ENCODE assay signal across 8 cellular contexts in genomic region chr6:109441069-109441816, GRCh38. TPM values are rescaled to one million over a fixed set of nuclear protein-coding genes. Genes with fewer than 3 reads are reported as not detected.
A peak's percentile ranks its signal among the peaks of the same experiment; 100 is the strongest.
DNase-seq lines count a peak whose midpoint lies in the region; ATAC-seq and TF ChIP-seq lines count a peak whose summit lies in the region.

No MANE protein-coding gene starts in this region.

- peak overlapping the region; percentile 92 for H3K4me3 Mint-ChIP-seq in chondrocyte (ENCODE audit: unreplicated experiment)

- H3K27ac Mint-ChIP-seq in chondrocyte (ENCODE audit: unreplicated experiment): peak overlapping the region; percentile 90

- ATAC-seq in GM21723 (IDR thresholded peaks at IDR 0.05; ENCODE audit: unreplicated experiment) (peak; percentile 11), left lobe of liver (peak; percentile 52), HG03457 (IDR thresholded peaks at IDR 0.05; ENCODE audit: unreplicated experiment) (no peak)

- H3K9me3 Mint-ChIP-seq in chondrocyte (ENCODE audit: low read depth): no peaks in the 10 kb centered on the region

- peak overlapping the region; percentile 87 for H3K27ac ChIP-seq in KOPT-K1 (ENCODE audit: low read depth, low read length, poor library complexity, severe bottlenecking)
- peak overlapping the region; percentile 65 for H3K27ac ChIP-seq in substantia nigra (ENCODE audit: low read depth, low read length, poor library complexity, severe bottlenecking)

- TF ChIP-seq CTCF in GM06990 (IDR thresholded peaks at IDR 0.05; ENCODE audit: insufficient read depth, low read length, poor library complexity, severe bottlenecking) (peak; percentile 30), chondrocyte (IDR thresholded peaks at IDR 0.05) (peak; percentile 63)

- H3K36me3 ChIP-seq in GM06990 (ENCODE audit: control insufficient read depth, insufficient read depth, low read length) (peaks cover 31% of the 10 kb centered on the region), KOPT-K1 (ENCODE audit: insufficient read depth, low read length) (peaks cover 46% of the 10 kb centered on the region)

- no peaks in the 10 kb centered on the region for H3K27me3 Mint-ChIP-seq in chondrocyte (ENCODE audit: low read depth)

- H3K27me3 ChIP-seq in GM06990 (replicated peaks; ENCODE audit: control insufficient read depth, insufficient read depth, low read length): no peaks in the 10 kb centered on the region

- H3K4me3 ChIP-seq in GM06990 (replicated peaks; ENCODE audit: low read depth, low read length): peak overlapping the region; percentile 87

- H3K36me3 Mint-ChIP-seq in chondrocyte (ENCODE audit: low read depth): peaks cover 13% of the 10 kb centered on the region

- DNase-seq in GM06990 (ENCODE audit: extremely low read depth, insufficient read length) (no peak), T-helper 2 cell (peak in 4 of 5 experiments; percentile 22 to 69 (median 49)), chondrocyte (ENCODE audit: low spot score) (no peak), left lobe of liver (ENCODE audit: low spot score) (no peak), substantia nigra (lab: John Stamatoyannopoulos, UW) (peak in 8 of 49 donors; percentile 39 to 58 (median 42))

- H3K4me1 Mint-ChIP-seq in chondrocyte (ENCODE audit: low read depth): peaks cover 22% of the 10 kb centered on the region

- no peaks in the 10 kb centered on the region for H3K9me3 ChIP-seq in KOPT-K1 (ENCODE audit: insufficient read depth, low read length, poor library complexity, severe bottlenecking)

RNA-seq across cellular contexts. Expression of gene SMPD2, which starts 0.7 kb away (rescaled TPM):
- total RNA-seq in chondrocyte (5.3 to 7.4 TPM (median 5.6 TPM) in 3 replicates), left lobe of liver (4.7 TPM)

RNA-seq across cellular contexts. Expression of gene PPIL6, which starts 0.8 kb away (rescaled TPM):
- 2.2 to 2.7 TPM (median 2.5 TPM) in 3 replicates for total RNA-seq in chondrocyte
- 0.30 TPM for total RNA-seq in left lobe of liver

RNA-seq across cellular contexts. Expression of gene MICAL1, which starts 14.3 kb away (rescaled TPM):
- 49.5 to 102 TPM (median 96.9 TPM) in 3 replicates for total RNA-seq in chondrocyte
- total RNA-seq in left lobe of liver: 2.4 TPM

RNA-seq across cellular contexts. Expression of gene ZBTB24, which starts 41.8 kb away (rescaled TPM):
- total RNA-seq in chondrocyte: 6.6 to 8.1 TPM (median 7.1 TPM) in 3 replicates
- total RNA-seq in left lobe of liver: 2.3 TPM

RNA-seq across cellular contexts. Expression of gene CD164, which starts 59.0 kb away (rescaled TPM):
- total RNA-seq in chondrocyte (240 to 273 TPM (median 259 TPM) in 3 replicates), left lobe of liver (130 TPM)

Comparison
In these comparisons a context has a peak if more than half of its experiments do, and no peak if none do; other contexts are left out.
1. DNase-seq: peak in T-helper 2 cell (4 of 5); none in GM06990 (single experiment), chondrocyte (single experiment) and left lobe of liver (single experiment).
2. RNA of gene MICAL1, which starts 14.3 kb away (total RNA-seq): 49.5 to 102 TPM in chondrocyte; 2.4 TPM in left lobe of liver (single experiment); every median in the first group is over 10 times any median in the second.